In genomic region chr1:27934818-27935549, GRCh38 we compare ENCODE assay signal across 8 cellular contexts. TPM values are rescaled to one million over a fixed set of nuclear protein-coding genes. Genes with fewer than 3 reads are reported as not detected.
DNase-seq lines count a peak whose midpoint lies in the region; ATAC-seq and TF ChIP-seq lines count a peak whose summit lies in the region.

Gene SMPDL3B (plus strand): TSS chr1:27935000. CDS start chr1:27935184, 184 bp downstream.

- DNase-seq in cardiac muscle cell (ENCODE audit: low read depth in 1 of 2, low spot score in 1 of 2) (peak in 1 of 2 donors; percentile 67), Right ventricle myocardium superior (no peak), NCI-H69 (lab: John Stamatoyannopoulos, UW) (peak; percentile 74), cerebellar cortex (ENCODE audit: low spot score) (peak; percentile 41), nephron progenitor cell (peak; percentile 46), occipital lobe (lab: John Stamatoyannopoulos, UW) (no peak)

- peaks cover 50% of the 10 kb centered on the region for H3K27me3 Mint-ChIP-seq in nephron progenitor cell (ENCODE audit: low read depth, poor library complexity)

- TF ChIP-seq CTCF in cardiac muscle cell (IDR thresholded peaks at IDR 0.05; ENCODE audit: low read depth, low read length): no peak
- no peak for TF ChIP-seq CTCF in nephron progenitor cell (IDR thresholded peaks at IDR 0.05)

- no peak for ATAC-seq in Right ventricle myocardium superior (ENCODE audit: poor library complexity)
- ATAC-seq in GM21825 (IDR thresholded peaks at IDR 0.05; ENCODE audit: unreplicated experiment): no peak
- no peak for ATAC-seq in GM21576 (IDR thresholded peaks at IDR 0.05; ENCODE audit: unreplicated experiment)

- no peaks in the 10 kb centered on the region for H3K27me3 ChIP-seq in cardiac muscle cell

- no peaks in the 10 kb centered on the region for H3K36me3 ChIP-seq in cardiac muscle cell

- no peak within 1 kb of the TSS for H3K27ac Mint-ChIP-seq in nephron progenitor cell

- H3K4me3 Mint-ChIP-seq in nephron progenitor cell: peak within 1 kb of the TSS; percentile 82

- H3K9me3 ChIP-seq in cardiac muscle cell (ENCODE audit: low read depth): no peaks in the 10 kb centered on the region

- H3K9me3 Mint-ChIP-seq in nephron progenitor cell: no peaks in the 10 kb centered on the region

- peaks cover 26% of the 10 kb centered on the region for H3K4me1 Mint-ChIP-seq in nephron progenitor cell

- no peaks in the 10 kb centered on the region for H3K36me3 Mint-ChIP-seq in nephron progenitor cell (ENCODE audit: low read depth)

- H3K4me1 ChIP-seq in cardiac muscle cell (ENCODE audit: low read depth): no peaks in the 10 kb centered on the region

- H3K4me3 ChIP-seq in cardiac muscle cell: peak within 1 kb of the TSS; percentile 21

- intact Hi-C loops in Right ventricle myocardium superior (cut with DNase I): no loop called here

- H3K27ac ChIP-seq in cardiac muscle cell: no peak within 1 kb of the TSS

RNA-seq across cellular contexts. Expression of gene SMPDL3B, which starts in this region (rescaled TPM):
- total RNA-seq in cardiac muscle cell: 6.0 and 8.9 TPM in 2 replicates
- polyA plus RNA-seq in cardiac muscle cell: 6.8 and 11.4 TPM in 2 replicates
- not detected for total RNA-seq in Right ventricle myocardium superior
- total RNA-seq in occipital lobe: not detected

Comparison
In these comparisons a context has a peak if more than half of its experiments do, and no peak if none do; other contexts are left out.
1. DNase-seq: peak in NCI-H69 (single experiment), cerebellar cortex (single experiment) and nephron progenitor cell (single experiment); none in Right ventricle myocardium superior (single experiment) and occipital lobe (single experiment).